In genomic region chr3:47578691-47579632, GRCh38 we compare ENCODE assay signal across 8 cellular contexts. TPM values are rescaled to one million over a fixed set of nuclear protein-coding genes. Genes with fewer than 3 reads are reported as not detected.
DNase-seq lines count a peak whose midpoint lies in the region; ATAC-seq lines count a peak whose summit lies in the region.

A gene with protein sequence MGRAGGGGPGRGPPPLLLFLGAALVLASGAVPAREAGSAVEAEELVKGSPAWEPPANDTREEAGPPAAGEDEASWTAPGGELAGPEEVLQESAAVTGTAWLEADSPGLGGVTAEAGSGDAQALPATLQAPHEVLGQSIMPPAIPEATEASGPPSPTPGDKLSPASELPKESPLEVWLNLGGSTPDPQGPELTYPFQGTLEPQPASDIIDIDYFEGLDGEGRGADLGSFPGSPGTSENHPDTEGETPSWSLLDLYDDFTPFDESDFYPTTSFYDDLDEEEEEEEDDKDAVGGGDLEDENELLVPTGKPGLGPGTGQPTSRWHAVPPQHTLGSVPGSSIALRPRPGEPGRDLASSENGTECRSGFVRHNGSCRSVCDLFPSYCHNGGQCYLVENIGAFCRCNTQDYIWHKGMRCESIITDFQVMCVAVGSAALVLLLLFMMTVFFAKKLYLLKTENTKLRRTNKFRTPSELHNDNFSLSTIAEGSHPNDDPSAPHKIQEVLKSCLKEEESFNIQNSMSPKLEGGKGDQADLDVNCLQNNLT (minus strand): TSS chr3:47578865. CDS start chr3:47578693, 172 bp downstream.

- DNase-seq in Right ventricle myocardium inferior (ENCODE audit: missing footprints) = no peak
- no peak for DNase-seq in cardiac septum (ENCODE audit: low spot score)
- DNase-seq in T-helper 2 cell = peak in 3 of 5 experiments; percentile 10 to 16 (median 15)
- DNase-seq in central memory CD4-positive, alpha-beta T cell = peak; percentile 8
- no peak for DNase-seq in left lobe of liver (ENCODE audit: low spot score)
- DNase-seq in stimulated activated CD8-positive, alpha-beta memory T cell treated with anti-CD3 and anti-CD28 coated beads, Interleukin-4, amount 100 ng/mL, for 48 hours = peak; percentile 40
- DNase-seq in MV-4-11 (lab: John Stamatoyannopoulos, UW) = no peak

- intact Hi-C loops in Right ventricle myocardium inferior (cut with DNase I) = no loop called here
- intact Hi-C loops in cardiac septum (cut with DNase I) = no loop called here

- ATAC-seq in Right ventricle myocardium inferior (peak; percentile 33), left lobe of liver (peak; percentile 61), GM19328 (IDR thresholded peaks at IDR 0.05; ENCODE audit: unreplicated experiment) (no peak)

RNA-seq across cellular contexts. Expression of the gene that starts here (rescaled TPM):
- total RNA-seq in Right ventricle myocardium inferior (0.35 TPM), cardiac septum (0.32 TPM), left lobe of liver (0.48 TPM)

Comparison
In these comparisons a context has a peak if more than half of its experiments do, and no peak if none do; other contexts are left out.
1. Peak in ATAC-seq in Right ventricle myocardium inferior; RNA of the gene not detected or under 1 TPM.
2. Peak in ATAC-seq in left lobe of liver; RNA of the gene not detected or under 1 TPM.
3. DNase-seq: peak in T-helper 2 cell (3 of 5), central memory CD4-positive, alpha-beta T cell (single experiment) and stimulated activated CD8-positive, alpha-beta memory T cell treated with anti-CD3 and anti-CD28 coated beads, Interleukin-4, amount 100 ng/mL, for 48 hours (single experiment); none in Right ventricle myocardium inferior (single experiment), cardiac septum (single experiment), left lobe of liver (single experiment) and MV-4-11 (single experiment).